27 cellular contexts compared by ENCODE assay signal in the genomic region with DNA sequence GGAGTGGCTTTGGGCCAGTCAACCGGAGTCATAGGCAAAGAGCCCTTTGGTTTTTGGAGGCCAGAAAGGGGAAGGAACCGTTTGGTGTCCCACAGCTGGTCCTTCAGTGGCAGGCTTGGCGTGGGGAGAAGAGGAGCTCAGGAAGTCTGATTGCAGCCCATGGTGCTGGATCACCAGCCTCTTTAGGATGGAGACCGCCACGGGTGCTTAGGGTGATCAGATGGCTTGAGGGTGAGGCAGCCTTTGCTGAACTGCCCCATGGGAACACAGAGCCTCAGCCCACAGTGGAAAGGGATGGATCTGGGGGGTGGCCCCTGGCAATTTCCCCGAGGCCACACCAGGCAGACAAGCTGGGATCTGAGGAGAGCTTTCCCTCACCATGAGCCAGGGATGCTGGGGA.
"Had no signal": no experiment of that assay in that cellular context is flagged by ENCODE, and none has a peak within 500 bp of the region (broad histone marks: within the 10 kb centered on the region; RNA-seq: fewer than 3 reads in every experiment).

No MANE protein-coding gene starts in this region.

- H3K4me1 ChIP-seq: stomach, suprapubic skin, testis, thyroid gland, tibial artery, tibial nerve, transverse colon, upper lobe of left lung, upper lobe of right lung, uterus had no signal

- H3K4me3 ChIP-seq: stomach, suprapubic skin, testis, thoracic aorta, thyroid gland, tibial artery, tibial nerve, transverse colon, upper lobe of left lung, upper lobe of right lung, uterus had no signal

- H3K27ac ChIP-seq: stomach, suprapubic skin, testis, thoracic aorta, thyroid gland, tibial artery, tibial nerve, transverse colon, upper lobe of left lung, upper lobe of right lung, uterus had no signal

- H3K9me3 ChIP-seq: suprapubic skin, testis, thoracic aorta, thyroid gland, tibial artery, tibial nerve, transverse colon, upper lobe of left lung, upper lobe of right lung, uterus had no signal

- H3K27ac Mint-ChIP-seq: stimulated activated memory B cell treated with anti-CD40 and anti-IgM and Interleukin-4, amounts not matched to agents 10 μg/mL and 1 μg/mL and 100 μg/mL, for 72 hours; stimulated activated naive B cell treated with anti-CD40 and anti-IgM and Interleukin-4, amounts not matched to agents 10 μg/mL and 1 μg/mL and 100 μg/mL, for 72 hours; stimulated activated naive CD8-positive, alpha-beta T cell treated with anti-CD3 and anti-CD28 coated beads, Interleukin-15, Interleukin-2, amounts not matched to agents 100 ng/mL and 50 ng/mL, for 24 hours; type B pancreatic cell had no signal

- H3K9me3 Mint-ChIP-seq: stimulated activated naive CD8-positive, alpha-beta T cell treated with anti-CD3 and anti-CD28 coated beads, Interleukin-15, amount 100 ng/mL, for 72 hours; stimulated activated naive CD8-positive, alpha-beta T cell treated with anti-CD3 and anti-CD28 coated beads, Interleukin-15, Interleukin-2, amounts not matched to agents 100 ng/mL and 50 ng/mL, for 24 hours; type B pancreatic cell had no signal

- H3K36me3 ChIP-seq: stomach, suprapubic skin, thoracic aorta, thyroid gland, tibial artery, tibial nerve, transverse colon, upper lobe of left lung, upper lobe of right lung, uterus had no signal

- H3K4me1 Mint-ChIP-seq: stimulated activated memory B cell treated with anti-CD40 and anti-IgM and Interleukin-4, amounts not matched to agents 10 μg/mL and 1 μg/mL and 100 μg/mL, for 72 hours; stimulated activated naive B cell treated with anti-CD40 and anti-IgM and Interleukin-4, amounts not matched to agents 10 μg/mL and 1 μg/mL and 100 μg/mL, for 72 hours; stimulated activated naive CD8-positive, alpha-beta T cell treated with anti-CD3 and anti-CD28 coated beads, Interleukin-15, amount 100 ng/mL, for 72 hours had no signal

- ATAC-seq: stimulated activated memory B cell treated with anti-CD40 and anti-IgM and Interleukin-4, amounts not matched to agents 10 μg/mL and 1 μg/mL and 100 μg/mL, for 72 hours; stimulated activated naive B cell treated with anti-CD40 and anti-IgM and Interleukin-4, amounts not matched to agents 10 μg/mL and 1 μg/mL and 100 μg/mL, for 72 hours; stimulated activated naive CD8-positive, alpha-beta T cell treated with anti-CD3 and anti-CD28 coated beads, Interleukin-15, amount 100 ng/mL, for 72 hours; stimulated activated naive CD8-positive, alpha-beta T cell treated with anti-CD3 and anti-CD28 coated beads, Interleukin-15, Interleukin-2, amounts not matched to agents 100 U/mL and 50 U/mL, for 24 hours; upper lobe of right lung had no signal

- DNase-seq: stimulated activated CD4-positive, alpha-beta T cell treated with anti-CD3 and anti-CD28 coated beads, Interleukin-2, amount 100 ng/mL, for 24 hours; stimulated activated CD4-positive, alpha-beta T cell treated with anti-CD3 and anti-CD28 coated beads, Interleukin-2, amount 100 ng/mL, for 48 hours; stimulated activated CD4-positive, alpha-beta T cell treated with anti-CD3 and anti-CD28 coated beads, Interleukin-4, amount 100 ng/mL, for 1 hour; stimulated activated CD4-positive, alpha-beta T cell treated with anti-CD3 and anti-CD28 coated beads, Interleukin-4, amount 100 ng/mL, for 24 hours; stimulated activated CD4-positive, alpha-beta T cell treated with anti-CD3 and anti-CD28 coated beads, Interleukin-4, amount 100 ng/mL, for 4 hours; stimulated activated CD8-positive, alpha-beta memory T cell treated with anti-CD3 and anti-CD28 coated beads, Interleukin-4, amount 100 ng/mL, for 48 hours; stimulated activated naive B cell treated with anti-CD40 and anti-IgM and Interleukin-4, amounts not matched to agents 10 μg/mL and 1 μg/mL and 100 μg/mL, for 72 hours; stimulated activated naive CD4-positive, alpha-beta T cell; stimulated activated naive CD4-positive, alpha-beta T cell treated with Interleukin-2 at 50 U/mL for 16 hours; stimulated activated naive CD8-positive, alpha-beta T cell treated with anti-CD3 and anti-CD28 coated beads, Interleukin-15, amount 100 ng/mL, for 72 hours; stimulated activated naive CD8-positive, alpha-beta T cell treated with anti-CD3 and anti-CD28 coated beads, Interleukin-15, Interleukin-2, amounts not matched to agents 100 U/mL and 50 U/mL, for 24 hours; stomach; substantia nigra; testis; thyroid gland; tibial artery; transverse colon; trophoblast cell; upper lobe of left lung; upper lobe of right lung; uterus had no signal

- H3K4me3 Mint-ChIP-seq: stimulated activated memory B cell treated with anti-CD40 and anti-IgM and Interleukin-4, amounts not matched to agents 10 μg/mL and 1 μg/mL and 100 μg/mL, for 72 hours; stimulated activated naive B cell treated with anti-CD40 and anti-IgM and Interleukin-4, amounts not matched to agents 10 μg/mL and 1 μg/mL and 100 μg/mL, for 72 hours; stimulated activated naive CD8-positive, alpha-beta T cell treated with anti-CD3 and anti-CD28 coated beads, Interleukin-15, amount 100 ng/mL, for 72 hours; stimulated activated naive CD8-positive, alpha-beta T cell treated with anti-CD3 and anti-CD28 coated beads, Interleukin-15, Interleukin-2, amounts not matched to agents 100 ng/mL and 50 ng/mL, for 24 hours; type B pancreatic cell had no signal

- H3K36me3 Mint-ChIP-seq: stimulated activated memory B cell treated with anti-CD40 and anti-IgM and Interleukin-4, amounts not matched to agents 10 μg/mL and 1 μg/mL and 100 μg/mL, for 72 hours; stimulated activated naive B cell treated with anti-CD40 and anti-IgM and Interleukin-4, amounts not matched to agents 10 μg/mL and 1 μg/mL and 100 μg/mL, for 72 hours; type B pancreatic cell had no signal

- H3K27me3 ChIP-seq: stomach, suprapubic skin, testis, thyroid gland, tibial artery, tibial nerve, transverse colon, upper lobe of left lung, upper lobe of right lung, uterus had no signal
